1 cellular context compared by ENCODE assay signal in the genomic region with DNA sequence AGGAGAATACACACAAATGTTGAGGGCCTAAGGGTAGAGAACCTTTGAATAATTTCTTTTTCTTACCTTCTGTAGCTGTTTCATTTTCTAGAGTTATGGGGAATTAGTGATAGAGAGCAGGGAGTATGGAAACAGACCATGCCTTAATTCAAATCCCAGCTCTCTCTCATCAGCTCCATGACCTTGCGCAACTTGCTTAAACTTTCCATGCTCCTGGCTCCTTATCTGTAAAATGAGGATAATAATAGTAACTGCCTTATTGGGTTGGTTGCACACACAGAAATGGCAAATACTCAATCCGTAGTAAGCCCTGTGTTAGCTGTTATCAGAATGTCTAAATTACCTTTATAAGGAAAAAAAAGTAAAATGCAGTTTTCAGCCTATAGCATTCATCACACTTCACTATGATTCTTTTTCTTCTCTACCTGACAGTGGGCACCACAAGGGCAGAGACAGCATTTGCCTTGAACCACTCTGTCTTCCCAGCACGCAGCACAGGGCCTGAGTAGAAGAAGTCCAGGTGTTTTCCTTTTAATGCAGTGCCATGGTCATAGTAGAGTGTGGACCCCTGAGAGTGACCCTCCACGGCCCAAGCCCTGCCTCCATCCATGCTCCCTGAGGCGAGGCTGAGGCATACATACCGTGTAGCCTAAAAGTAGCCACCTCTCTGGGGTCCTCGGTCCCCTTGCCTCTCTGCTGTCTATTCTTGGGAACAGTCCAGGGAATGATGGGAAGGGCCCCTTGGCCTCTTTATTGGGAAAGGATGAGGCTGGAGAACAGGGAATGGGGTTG.
TF ChIP-seq lines count a peak whose summit lies in the region.

No MANE protein-coding gene starts in this region.

TF ChIP-seq in liver, 16 proteins besides CTCF, POLR2A, EP300 and RAD21 (continued from another document):
- TF ChIP-seq GABPA (IDR thresholded peaks at IDR 0.05 in 1 of 2, conservative IDR thresholded peaks at IDR 0.05 in 1 of 2) (no peak), HNF4A (conservative IDR thresholded peaks at IDR 0.05) (no peak), JUND (IDR thresholded peaks at IDR 0.05) (no peak), FOXA2 (IDR thresholded peaks at IDR 0.05) (no peak), TAF1 (conservative IDR thresholded peaks at IDR 0.05) (no peak), YY1 (IDR thresholded peaks at IDR 0.05) (no peak), HNF4G (IDR thresholded peaks at IDR 0.05) (no peak)
- TF ChIP-seq, protein P1, sequence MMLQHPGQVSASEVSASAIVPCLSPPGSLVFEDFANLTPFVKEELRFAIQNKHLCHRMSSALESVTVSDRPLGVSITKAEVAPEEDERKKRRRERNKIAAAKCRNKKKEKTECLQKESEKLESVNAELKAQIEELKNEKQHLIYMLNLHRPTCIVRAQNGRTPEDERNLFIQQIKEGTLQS (IDR thresholded peaks at IDR 0.05): no peak
- TF ChIP-seq, protein P2, sequence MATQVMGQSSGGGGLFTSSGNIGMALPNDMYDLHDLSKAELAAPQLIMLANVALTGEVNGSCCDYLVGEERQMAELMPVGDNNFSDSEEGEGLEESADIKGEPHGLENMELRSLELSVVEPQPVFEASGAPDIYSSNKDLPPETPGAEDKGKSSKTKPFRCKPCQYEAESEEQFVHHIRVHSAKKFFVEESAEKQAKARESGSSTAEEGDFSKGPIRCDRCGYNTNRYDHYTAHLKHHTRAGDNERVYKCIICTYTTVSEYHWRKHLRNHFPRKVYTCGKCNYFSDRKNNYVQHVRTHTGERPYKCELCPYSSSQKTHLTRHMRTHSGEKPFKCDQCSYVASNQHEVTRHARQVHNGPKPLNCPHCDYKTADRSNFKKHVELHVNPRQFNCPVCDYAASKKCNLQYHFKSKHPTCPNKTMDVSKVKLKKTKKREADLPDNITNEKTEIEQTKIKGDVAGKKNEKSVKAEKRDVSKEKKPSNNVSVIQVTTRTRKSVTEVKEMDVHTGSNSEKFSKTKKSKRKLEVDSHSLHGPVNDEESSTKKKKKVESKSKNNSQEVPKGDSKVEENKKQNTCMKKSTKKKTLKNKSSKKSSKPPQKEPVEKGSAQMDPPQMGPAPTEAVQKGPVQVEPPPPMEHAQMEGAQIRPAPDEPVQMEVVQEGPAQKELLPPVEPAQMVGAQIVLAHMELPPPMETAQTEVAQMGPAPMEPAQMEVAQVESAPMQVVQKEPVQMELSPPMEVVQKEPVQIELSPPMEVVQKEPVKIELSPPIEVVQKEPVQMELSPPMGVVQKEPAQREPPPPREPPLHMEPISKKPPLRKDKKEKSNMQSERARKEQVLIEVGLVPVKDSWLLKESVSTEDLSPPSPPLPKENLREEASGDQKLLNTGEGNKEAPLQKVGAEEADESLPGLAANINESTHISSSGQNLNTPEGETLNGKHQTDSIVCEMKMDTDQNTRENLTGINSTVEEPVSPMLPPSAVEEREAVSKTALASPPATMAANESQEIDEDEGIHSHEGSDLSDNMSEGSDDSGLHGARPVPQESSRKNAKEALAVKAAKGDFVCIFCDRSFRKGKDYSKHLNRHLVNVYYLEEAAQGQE (IDR thresholded peaks at IDR 0.05): no peak
- TF ChIP-seq, protein P3, sequence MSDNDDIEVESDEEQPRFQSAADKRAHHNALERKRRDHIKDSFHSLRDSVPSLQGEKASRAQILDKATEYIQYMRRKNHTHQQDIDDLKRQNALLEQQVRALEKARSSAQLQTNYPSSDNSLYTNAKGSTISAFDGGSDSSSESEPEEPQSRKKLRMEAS (IDR thresholded peaks at IDR 0.05): no peak
